8 cellular contexts compared by ENCODE assay signal in the genomic region with DNA sequence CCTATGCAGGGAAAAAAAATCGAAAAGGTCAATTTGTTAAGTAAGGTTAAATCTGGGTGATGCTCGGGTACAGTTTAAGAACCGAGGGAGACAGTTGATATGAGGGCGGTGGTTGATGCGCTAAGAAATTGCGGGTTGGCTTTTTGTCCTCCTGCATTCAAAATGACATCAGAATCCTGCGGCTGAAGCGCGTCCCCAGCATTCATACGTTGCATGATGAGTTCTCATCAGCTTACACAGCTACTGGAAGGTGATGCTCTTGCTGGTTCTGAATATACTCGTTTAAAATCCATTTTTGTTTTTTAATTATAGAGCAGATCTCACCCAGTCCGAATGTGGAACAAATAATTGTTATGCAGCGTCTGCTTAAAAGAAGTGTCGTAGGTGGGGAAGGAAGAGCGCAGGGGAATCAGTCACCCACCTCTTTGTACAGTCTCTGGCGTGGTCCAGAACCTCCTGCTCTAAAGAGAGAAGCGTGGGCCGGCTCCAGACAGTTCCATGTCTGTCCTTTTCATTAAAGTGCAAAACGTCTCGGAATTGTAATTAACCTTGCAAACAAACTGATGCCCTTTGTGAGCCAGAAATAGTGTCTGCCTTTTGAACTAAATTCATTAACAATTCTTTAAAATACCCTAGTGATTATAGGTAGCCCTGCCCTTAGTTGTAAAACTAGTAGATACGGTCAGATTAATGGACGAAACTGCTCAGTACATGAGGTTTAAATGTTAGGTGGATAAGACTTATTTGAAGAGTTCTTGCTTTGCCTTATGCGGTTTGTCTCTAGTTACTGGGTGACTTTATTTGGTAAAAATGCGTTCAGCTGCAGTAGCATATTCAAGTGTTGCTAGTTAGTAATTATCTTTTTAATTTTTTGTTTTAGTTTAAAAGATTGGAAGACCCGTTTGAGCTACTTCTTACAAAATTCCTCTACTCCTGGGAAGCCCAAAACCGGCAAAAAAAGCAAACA. TPM values are rescaled to one million over a fixed set of nuclear protein-coding genes. Genes with fewer than 3 reads are reported as not detected.
DNase-seq lines count a peak whose midpoint lies in the region; ATAC-seq, FAIRE-seq and TF ChIP-seq lines count a peak whose summit lies in the region.

No MANE protein-coding gene starts in this region.

- H3K9me3 ChIP-seq in Karpas-422 (ENCODE audit: low read length), result no peaks in the 10 kb centered on the region
- H3K9me3 ChIP-seq in SU-DHL-6 (ENCODE audit: insufficient read depth, low read length), result no peaks in the 10 kb centered on the region
- no peaks in the 10 kb centered on the region for H3K9me3 ChIP-seq in GM12878 (replicated peaks; ENCODE audit: control insufficient read depth, insufficient read depth, low read length)
- no peaks in the 10 kb centered on the region for H3K9me3 ChIP-seq in iPS-15b (ENCODE audit: control insufficient read depth, insufficient read depth, low read length)
- no peaks in the 10 kb centered on the region for H3K9me3 ChIP-seq in skeletal muscle tissue (ENCODE audit: control insufficient read depth in 3 of 3, low read length in 3 of 3)

- RAD21 ChIA-PET in GM12878 (lab: Charles Lee; ENCODE audit: unreplicated experiment), result interaction anchor here (1.0 to 2.7 kb wide), 4 partner anchors 94 to 332 kb away, joined by 3 to 7 read pairs (median 5); no protein-coding TSS in a partner anchor

- TF ChIP-seq CTCF in SU-DHL-6 (IDR thresholded peaks at IDR 0.05; ENCODE audit: insufficient read depth, low read length, poor library complexity, severe bottlenecking), result no peak
- no peak for TF ChIP-seq CTCF in GM12878 (IDR thresholded peaks at IDR 0.05 in 2 of 3, conservative IDR thresholded peaks at IDR 0.05 in 1 of 3; ENCODE audit: control insufficient read depth in 2 of 3, extremely low read depth in 1 of 3, insufficient read depth in 1 of 3, low read depth in 3 of 3, low read length in 3 of 3)

- H3K4me2 ChIP-seq in Karpas-422 (ENCODE audit: low read depth, low read length, poor library complexity, severe bottlenecking), result peak overlapping the region; percentile 90
- peak overlapping the region; percentile 91 for H3K4me2 ChIP-seq in SU-DHL-6 (ENCODE audit: low read depth, low read length, poor library complexity, severe bottlenecking)
- peak overlapping the region; percentile 52 for H3K4me2 ChIP-seq in GM12878 (ENCODE audit: control insufficient read depth, insufficient read depth)

- H3K4me3 ChIP-seq in Karpas-422 (ENCODE audit: low read length) (peak overlapping the region; percentile 90), SU-DHL-6 (ENCODE audit: insufficient read depth, low read length, poor library complexity, severe bottlenecking) (peak overlapping the region; percentile 85), GM12878 (peak overlapping the region; percentile 66), iPS-15b (ENCODE audit: low read depth, low read length) (peak overlapping the region; percentile 89), skeletal muscle tissue (ENCODE audit: low read length in 3 of 3) (peak overlapping the region; percentile 90 to 96 (median 95))

- intact Hi-C loops in GM12878 (cut with micrococcal nuclease; ENCODE audit: unreplicated experiment), result loop anchor here (2.0 to 5.0 kb wide), 2 partner anchors 197 to 311 kb away; no protein-coding TSS in a partner anchor

- WGBS in GM12878 (ENCODE audit: insufficient coverage, insufficient replicate concordance, low lambda C conversion rate, missing lambda C conversion rate), result 24% methylated on average over 26 of the region's 26 CpGs

- H4K20me1 ChIP-seq in Karpas-422 (ENCODE audit: insufficient read depth, low read depth, low read length), result peaks cover 5% of the 10 kb centered on the region; the same call in 1 of the 2 replicates
- peaks cover 13% of the 10 kb centered on the region for H4K20me1 ChIP-seq in SU-DHL-6 (ENCODE audit: low read depth, low read length)
- H4K20me1 ChIP-seq in GM12878 (ENCODE audit: control insufficient read depth, insufficient read depth), result no peaks in the 10 kb centered on the region

- H3K9ac ChIP-seq in Karpas-422 (ENCODE audit: low read length) (peak overlapping the region; percentile 82), SU-DHL-6 (ENCODE audit: low read length) (peak overlapping the region; percentile 77), GM12878 (ENCODE audit: control insufficient read depth, insufficient read depth, low read length) (no peak overlapping the region), iPS-15b (ENCODE audit: low read depth, low read length) (peak overlapping the region; percentile 66), skeletal muscle tissue (ENCODE audit: low read depth in 1 of 3, low read length in 3 of 3) (peak overlapping the region; percentile 84 to 91 (median 85))

- H3K36me3 ChIP-seq in Karpas-422 (ENCODE audit: insufficient read depth, low read length) (peaks cover 21% of the 10 kb centered on the region), SU-DHL-6 (ENCODE audit: low read length) (peaks cover 26% of the 10 kb centered on the region), GM12878 (ENCODE audit: control insufficient read depth in 2 of 2, insufficient read depth in 2 of 2, low read length in 1 of 2) (no peaks in the 10 kb centered on the region), iPS-15b (ENCODE audit: control insufficient read depth, insufficient read depth, low read length) (peaks cover 9% of the 10 kb centered on the region), skeletal muscle tissue (ENCODE audit: control insufficient read depth in 3 of 3, insufficient read depth in 3 of 3, low read length in 3 of 3) (peaks cover 0 to 8% (median 2%) of the 10 kb centered on the region in 3 donors)

- H2AFZ ChIP-seq in Karpas-422 (ENCODE audit: low read length) (peak overlapping the region; percentile 78; the same call in 1 of the 2 replicates), SU-DHL-6 (ENCODE audit: low read depth, low read length, severe bottlenecking) (peak overlapping the region; percentile 27), GM12878 (ENCODE audit: control insufficient read depth, low read depth, low read length) (peak overlapping the region; percentile 77)

- TF ChIP-seq POLR2A in GM12878 (IDR thresholded peaks at IDR 0.05; ENCODE audit: low read depth, low read length), result no peak

- H3K79me2 ChIP-seq in Karpas-422 (ENCODE audit: low read length) (peaks cover 6% of the 10 kb centered on the region), SU-DHL-6 (ENCODE audit: insufficient read depth, low read length) (peaks cover 17% of the 10 kb centered on the region), GM12878 (ENCODE audit: control insufficient read depth, insufficient read depth, low read length) (no peaks in the 10 kb centered on the region)

- DNase-seq in EL (peak; percentile 56), Karpas-422 (peak; percentile 87), GM12878 (ENCODE audit: low read depth, low spot score) (no peak)

- H3K4me1 ChIP-seq in Karpas-422 (ENCODE audit: low read length) (peaks cover 36% of the 10 kb centered on the region), GM12878 (ENCODE audit: control insufficient read depth, insufficient read depth, low read length) (peaks cover 11% of the 10 kb centered on the region), iPS-15b (ENCODE audit: control insufficient read depth, insufficient read depth, low read length) (peaks cover 11% of the 10 kb centered on the region), skeletal muscle tissue (ENCODE audit: control insufficient read depth in 3 of 3, insufficient read depth in 3 of 3, low read length in 3 of 3) (peaks cover 4 to 26% (median 10%) of the 10 kb centered on the region in 3 donors)

- TSS peak; percentile 88 for BruUV-seq in GM12878 (replicated peaks; lab: Mats Ljungman, UMichigan)

- ATAC-seq in GM12878, result peak; percentile 1; the same call in 1 of the 3 replicates
- no peak for ATAC-seq in HG03159 (IDR thresholded peaks at IDR 0.05; ENCODE audit: unreplicated experiment)
- ATAC-seq in GM18870 (IDR thresholded peaks at IDR 0.05; ENCODE audit: unreplicated experiment), result no peak

- no peak for TF ChIP-seq RAD21 in GM12878 (IDR thresholded peaks at IDR 0.05; ENCODE audit: insufficient read depth, low read depth, low read length)

- H3F3A ChIP-seq in SU-DHL-6 (ENCODE audit: insufficient read depth), result peaks cover 66% of the 10 kb centered on the region

- SMC1A ChIA-PET in GM12878 (lab: Charles Lee; ENCODE audit: uncharacterized antibody, unreplicated experiment), result interaction anchor here (0.8 to 13.8 kb wide), 10 partner anchors 12 to 334 kb away, joined by 3 to 114 read pairs (median 4); no protein-coding TSS in a partner anchor

- no peak for FAIRE-seq in GM12878 (lab: Jason Lieb, UNC)

- no peak overlapping the region for H3K27ac ChIP-seq in Karpas-422 (ENCODE audit: low read length)
- peak overlapping the region; percentile 53 for H3K27ac ChIP-seq in SU-DHL-6 (ENCODE audit: low read depth, low read length)
- H3K27ac ChIP-seq in GM12878 (ENCODE audit: control insufficient read depth, insufficient read depth), result no peak overlapping the region
- H3K27ac ChIP-seq in skeletal muscle tissue (ENCODE audit: low read depth, low read length), result peak overlapping the region; percentile 91

- no peak for TF ChIP-seq EP300 in GM12878 (IDR thresholded peaks at IDR 0.05; ENCODE audit: borderline replicate concordance in 1 of 2, control insufficient read depth in 1 of 2, low read depth in 2 of 2, low read length in 2 of 2)

- H3K27me3 ChIP-seq in Karpas-422 (ENCODE audit: low read length), result no peaks in the 10 kb centered on the region
- no peaks in the 10 kb centered on the region for H3K27me3 ChIP-seq in SU-DHL-6 (ENCODE audit: low read length)
- H3K27me3 ChIP-seq in GM12878 (replicated peaks in 1 of 2; ENCODE audit: control insufficient read depth in 2 of 2, insufficient read depth in 2 of 2, low read length in 1 of 2), result peaks cover 0 to 5% of the 10 kb centered on the region in 2 experiments; a peak in 3 of 4 replicates
- peaks cover 10% of the 10 kb centered on the region for H3K27me3 ChIP-seq in iPS-15b (ENCODE audit: control insufficient read depth, insufficient read depth, low read length)
- no peaks in the 10 kb centered on the region for H3K27me3 ChIP-seq in skeletal muscle tissue (ENCODE audit: control insufficient read depth in 3 of 3, insufficient read depth in 3 of 3, low read length in 3 of 3)

- CTCF ChIA-PET in GM12878 (lab: Yijun Ruan, JAX), result interaction anchor here (0.8 to 13.5 kb wide), 8 partner anchors 12 to 335 kb away, joined by 3 to 168 read pairs (median 8); no protein-coding TSS in a partner anchor

- H3K9me2 ChIP-seq in Karpas-422 (replicated peaks; ENCODE audit: insufficient read depth, low read length), result no peaks in the 10 kb centered on the region
- no peaks in the 10 kb centered on the region for H3K9me2 ChIP-seq in SU-DHL-6 (replicated peaks; ENCODE audit: insufficient read depth, low read length)

- in situ Hi-C loops in GM12878 (cut with MboI), result loop anchor here (5.0 to 10.0 kb wide), 2 partner anchors 208 to 315 kb away; partner anchors contain the start of gene CDC73

- POLR2A ChIA-PET in GM12878 (lab: Charles Lee), result no interaction called here

RNA-seq across cellular contexts. Expression of gene RGS2, which starts 0.7 kb away (rescaled TPM):
- total RNA-seq in Karpas-422 (2014; rRNA removed; shearing (Covaris generic); ENCODE audit: low replicate concordance), result 35.3 and 39.8 TPM in 2 replicates
- 2.2 and 3.1 TPM in 2 replicates for total RNA-seq in GM12878 (2013; cell fraction: nucleolus; rRNA removed)
- total RNA-seq in GM12878 (2014; rRNA removed) (0.96 and 1.5 TPM in 2 replicates), GM12878 (2014; rRNA removed; fragmentation: Illumina TruSeq; extraction: Trizol) (1.3 and 1.4 TPM in 2 replicates), GM12878 (2021) (0.53 and 1.0 TPM in 2 replicates), skeletal muscle tissue (110 TPM)
- 6.2 TPM for polyA plus RNA-seq in GM12878 (2011; ENCODE audit: low read depth)
- polyA plus RNA-seq in GM12878 (2011; rRNA removed) (0.41 and 0.69 TPM in 2 replicates), GM12878 (2014; fragmentation: Illumina TruSeq; extraction: Trizol) (1.0 and 1.8 TPM in 2 replicates), GM12878 (2014; fragmentation: Nextera tagmentation; extraction: Ambion mirVana) (1 to 10 TPM; 1.9 to 2.3 TPM), GM12878 (2014; rRNA removed) (0.27 and 1.3 TPM in 2 replicates), GM12878 (2016; fragmentation: Nextera tagmentation; extraction: Ambion mirVana) (under 1 TPM; 0.44 to 0.76 TPM)
- 0.13 TPM in 1 of 2 replicates, not detected in the other for polyA plus RNA-seq in GM12878 (2011; cell fraction: cytosol; rRNA removed)
- 0.21 and 0.32 TPM in 2 replicates for polyA plus RNA-seq in GM12878 (2011; cell fraction: nucleus; rRNA removed)
- 5.9 and 11.7 TPM in 2 replicates for polyA plus RNA-seq in GM12878 (2012)
- not detected in 2 replicates for polyA minus RNA-seq in GM12878 (2011; rRNA and poly(A)+ RNA removed)
- polyA minus RNA-seq in GM12878 (2011; cell fraction: cytosol; rRNA and poly(A)+ RNA removed), result 10.0 and 10.3 TPM in 2 replicates
- 0.48 and 0.77 TPM in 2 replicates for polyA minus RNA-seq in GM12878 (2011; cell fraction: nucleus; rRNA and poly(A)+ RNA removed)

Comparison
In these comparisons a context has a peak if more than half of its experiments do, and no peak if none do; other contexts are left out.
1. H2AFZ ChIP-seq: peak in every context shown above with its lines; median percentile 78 in Karpas-422; 77 in GM12878; 27 in SU-DHL-6.
2. H3K27ac ChIP-seq: peak in SU-DHL-6 (single experiment) and skeletal muscle tissue (single experiment); none in Karpas-422 (single experiment) and GM12878 (single experiment).
3. Peak in every context shown above with its lines, with median percentiles within 50 percentile points of each other: H3K4me2 ChIP-seq and H3K4me3 ChIP-seq.